In genomic region chrX:154136627-154137161, GRCh38 we compare ENCODE assay signal across 1 cellular context.
TF ChIP-seq lines count a peak whose summit lies in the region.

No MANE protein-coding gene starts in this region.

TF ChIP-seq in HEK293, 187 proteins besides CTCF, POLR2A, EP300 and RAD21 (continued from another document and continues in another):
- TF ChIP-seq, protein P1, sequence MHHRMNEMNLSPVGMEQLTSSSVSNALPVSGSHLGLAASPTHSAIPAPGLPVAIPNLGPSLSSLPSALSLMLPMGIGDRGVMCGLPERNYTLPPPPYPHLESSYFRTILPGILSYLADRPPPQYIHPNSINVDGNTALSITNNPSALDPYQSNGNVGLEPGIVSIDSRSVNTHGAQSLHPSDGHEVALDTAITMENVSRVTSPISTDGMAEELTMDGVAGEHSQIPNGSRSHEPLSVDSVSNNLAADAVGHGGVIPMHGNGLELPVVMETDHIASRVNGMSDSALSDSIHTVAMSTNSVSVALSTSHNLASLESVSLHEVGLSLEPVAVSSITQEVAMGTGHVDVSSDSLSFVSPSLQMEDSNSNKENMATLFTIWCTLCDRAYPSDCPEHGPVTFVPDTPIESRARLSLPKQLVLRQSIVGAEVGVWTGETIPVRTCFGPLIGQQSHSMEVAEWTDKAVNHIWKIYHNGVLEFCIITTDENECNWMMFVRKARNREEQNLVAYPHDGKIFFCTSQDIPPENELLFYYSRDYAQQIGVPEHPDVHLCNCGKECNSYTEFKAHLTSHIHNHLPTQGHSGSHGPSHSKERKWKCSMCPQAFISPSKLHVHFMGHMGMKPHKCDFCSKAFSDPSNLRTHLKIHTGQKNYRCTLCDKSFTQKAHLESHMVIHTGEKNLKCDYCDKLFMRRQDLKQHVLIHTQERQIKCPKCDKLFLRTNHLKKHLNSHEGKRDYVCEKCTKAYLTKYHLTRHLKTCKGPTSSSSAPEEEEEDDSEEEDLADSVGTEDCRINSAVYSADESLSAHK (tag by site-specific recombination; IDR thresholded peaks at IDR 0.05), result no peak
- TF ChIP-seq ZFP3 (tag by site-specific recombination; IDR thresholded peaks at IDR 0.05; ENCODE audit: low read depth) (no peak), ZNF2 (tag by site-specific recombination; IDR thresholded peaks at IDR 0.05) (no peak), ZNF404 (tag by site-specific recombination; IDR thresholded peaks at IDR 0.05) (no peak), ZNF23 (tag by site-specific recombination; IDR thresholded peaks at IDR 0.05; ENCODE audit: borderline replicate concordance) (no peak), ZBTB48 (tag by site-specific recombination; IDR thresholded peaks at IDR 0.05) (no peak), ZNF423 (tag by site-specific recombination; IDR thresholded peaks at IDR 0.05) (0 out of 2 replicates have a peak, but pooled peaks have one; percentile 35), FEZF1 (tag by site-specific recombination; IDR thresholded peaks at IDR 0.05) (no peak), ZNF624 (tag by site-specific recombination; IDR thresholded peaks at IDR 0.05) (no peak), ZFHX2 (tag by site-specific recombination; conservative IDR thresholded peaks at IDR 0.05) (no peak), MEIS1 (CRISPR knock-in tag; IDR thresholded peaks at IDR 0.05; ENCODE audit: borderline replicate concordance) (no peak), ZFP41 (tag by site-specific recombination; IDR thresholded peaks at IDR 0.05; ENCODE audit: borderline replicate concordance) (no peak), OVOL3 (tag by site-specific recombination; IDR thresholded peaks at IDR 0.05) (no peak), ZNF16 (tag by site-specific recombination; IDR thresholded peaks at IDR 0.05; ENCODE audit: low read depth) (no peak), ZBTB44 (tag by site-specific recombination; IDR thresholded peaks at IDR 0.05) (no peak), ZNF488 (tag by site-specific recombination; IDR thresholded peaks at IDR 0.05) (no peak), ZNF654 (tag by site-specific recombination; IDR thresholded peaks at IDR 0.05; ENCODE audit: low read depth) (peak; percentile 52), ZNF514 (tag by site-specific recombination; IDR thresholded peaks at IDR 0.05) (no peak), ZNF768 (tag by site-specific recombination; IDR thresholded peaks at IDR 0.05) (no peak), TCF7L2 (IDR thresholded peaks at IDR 0.05; ENCODE audit: borderline replicate concordance, low read depth, low read length) (no peak), ZNF837 (tag by site-specific recombination; IDR thresholded peaks at IDR 0.05) (no peak), PRDM10 (tag by site-specific recombination; IDR thresholded peaks at IDR 0.05) (no peak), ZSCAN30 (tag by site-specific recombination; IDR thresholded peaks at IDR 0.05) (peak; percentile 57; the same call in 1 of the 2 replicates), ZNF175 (tag by site-specific recombination; IDR thresholded peaks at IDR 0.05) (no peak), ZEB2 (tag by site-specific recombination; IDR thresholded peaks at IDR 0.05) (0 out of 2 replicates have a peak, but pooled peaks have one; percentile 15), ZNF776 (tag by site-specific recombination; IDR thresholded peaks at IDR 0.05; ENCODE audit: borderline replicate concordance) (no peak), ZNF211 (tag by site-specific recombination; IDR thresholded peaks at IDR 0.05; ENCODE audit: low read depth) (no peak), ZBTB49 (tag by site-specific recombination; IDR thresholded peaks at IDR 0.05; ENCODE audit: low read depth) (no peak), ZNF660 (tag by site-specific recombination; IDR thresholded peaks at IDR 0.05) (0 out of 2 replicates have a peak, but pooled peaks have one; percentile 51), SP7 (tag by site-specific recombination; IDR thresholded peaks at IDR 0.05) (peak; percentile 30; the same call in 1 of the 2 replicates), ZNF670 (tag by site-specific recombination; IDR thresholded peaks at IDR 0.05; ENCODE audit: low read depth) (no peak), ZNF777 (tag by site-specific recombination; IDR thresholded peaks at IDR 0.05; ENCODE audit: borderline replicate concordance) (no peak), YY1 (tag by site-specific recombination; IDR thresholded peaks at IDR 0.05) (no peak), ZIC2 (tag by site-specific recombination; IDR thresholded peaks at IDR 0.05) (0 out of 2 replicates have a peak, but pooled peaks have one; percentile 21), ZNF677 (tag by site-specific recombination; IDR thresholded peaks at IDR 0.05) (no peak), ZSCAN4 (tag by site-specific recombination; IDR thresholded peaks at IDR 0.05) (no peak), GFI1B (tag by site-specific recombination; IDR thresholded peaks at IDR 0.05) (no peak), ZNF366 (tag by site-specific recombination; conservative IDR thresholded peaks at IDR 0.05) (no peak), ZNF184 (tag by site-specific recombination; IDR thresholded peaks at IDR 0.05) (no peak), ZNF174 (tag by site-specific recombination; IDR thresholded peaks at IDR 0.05) (no peak), ZNF596 (tag by site-specific recombination; IDR thresholded peaks at IDR 0.05) (no peak), KLF10 (tag by site-specific recombination; IDR thresholded peaks at IDR 0.05) (no peak), ZNF626 (tag by site-specific recombination; IDR thresholded peaks at IDR 0.05) (no peak)
- TF ChIP-seq, protein P2, sequence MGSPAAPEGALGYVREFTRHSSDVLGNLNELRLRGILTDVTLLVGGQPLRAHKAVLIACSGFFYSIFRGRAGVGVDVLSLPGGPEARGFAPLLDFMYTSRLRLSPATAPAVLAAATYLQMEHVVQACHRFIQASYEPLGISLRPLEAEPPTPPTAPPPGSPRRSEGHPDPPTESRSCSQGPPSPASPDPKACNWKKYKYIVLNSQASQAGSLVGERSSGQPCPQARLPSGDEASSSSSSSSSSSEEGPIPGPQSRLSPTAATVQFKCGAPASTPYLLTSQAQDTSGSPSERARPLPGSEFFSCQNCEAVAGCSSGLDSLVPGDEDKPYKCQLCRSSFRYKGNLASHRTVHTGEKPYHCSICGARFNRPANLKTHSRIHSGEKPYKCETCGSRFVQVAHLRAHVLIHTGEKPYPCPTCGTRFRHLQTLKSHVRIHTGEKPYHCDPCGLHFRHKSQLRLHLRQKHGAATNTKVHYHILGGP (tag by site-specific recombination; IDR thresholded peaks at IDR 0.05), result no peak
- TF ChIP-seq, protein P3, sequence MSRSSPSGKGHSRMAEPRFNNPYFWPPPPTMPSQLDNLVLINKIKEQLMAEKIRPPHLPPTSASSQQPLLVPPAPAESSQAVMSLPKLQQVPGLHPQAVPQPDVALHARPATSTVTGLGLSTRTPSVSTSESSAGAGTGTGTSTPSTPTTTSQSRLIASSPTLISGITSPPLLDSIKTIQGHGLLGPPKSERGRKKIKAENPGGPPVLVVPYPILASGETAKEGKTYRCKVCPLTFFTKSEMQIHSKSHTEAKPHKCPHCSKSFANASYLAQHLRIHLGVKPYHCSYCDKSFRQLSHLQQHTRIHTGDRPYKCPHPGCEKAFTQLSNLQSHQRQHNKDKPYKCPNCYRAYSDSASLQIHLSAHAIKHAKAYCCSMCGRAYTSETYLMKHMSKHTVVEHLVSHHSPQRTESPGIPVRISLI (tag by site-specific recombination; IDR thresholded peaks at IDR 0.05), result no peak
- TF ChIP-seq, protein P4, sequence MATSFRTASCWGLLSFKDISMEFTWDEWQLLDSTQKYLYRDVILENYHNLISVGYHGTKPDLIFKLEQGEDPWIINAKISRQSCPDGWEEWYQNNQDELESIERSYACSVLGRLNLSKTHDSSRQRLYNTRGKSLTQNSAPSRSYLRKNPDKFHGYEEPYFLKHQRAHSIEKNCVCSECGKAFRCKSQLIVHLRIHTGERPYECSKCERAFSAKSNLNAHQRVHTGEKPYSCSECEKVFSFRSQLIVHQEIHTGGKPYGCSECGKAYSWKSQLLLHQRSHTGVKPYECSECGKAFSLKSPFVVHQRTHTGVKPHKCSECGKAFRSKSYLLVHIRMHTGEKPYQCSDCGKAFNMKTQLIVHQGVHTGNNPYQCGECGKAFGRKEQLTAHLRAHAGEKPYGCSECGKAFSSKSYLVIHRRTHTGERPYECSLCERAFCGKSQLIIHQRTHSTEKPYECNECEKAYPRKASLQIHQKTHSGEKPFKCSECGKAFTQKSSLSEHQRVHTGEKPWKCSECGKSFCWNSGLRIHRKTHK (tag by site-specific recombination; IDR thresholded peaks at IDR 0.05), result no peak
- TF ChIP-seq, protein P5, sequence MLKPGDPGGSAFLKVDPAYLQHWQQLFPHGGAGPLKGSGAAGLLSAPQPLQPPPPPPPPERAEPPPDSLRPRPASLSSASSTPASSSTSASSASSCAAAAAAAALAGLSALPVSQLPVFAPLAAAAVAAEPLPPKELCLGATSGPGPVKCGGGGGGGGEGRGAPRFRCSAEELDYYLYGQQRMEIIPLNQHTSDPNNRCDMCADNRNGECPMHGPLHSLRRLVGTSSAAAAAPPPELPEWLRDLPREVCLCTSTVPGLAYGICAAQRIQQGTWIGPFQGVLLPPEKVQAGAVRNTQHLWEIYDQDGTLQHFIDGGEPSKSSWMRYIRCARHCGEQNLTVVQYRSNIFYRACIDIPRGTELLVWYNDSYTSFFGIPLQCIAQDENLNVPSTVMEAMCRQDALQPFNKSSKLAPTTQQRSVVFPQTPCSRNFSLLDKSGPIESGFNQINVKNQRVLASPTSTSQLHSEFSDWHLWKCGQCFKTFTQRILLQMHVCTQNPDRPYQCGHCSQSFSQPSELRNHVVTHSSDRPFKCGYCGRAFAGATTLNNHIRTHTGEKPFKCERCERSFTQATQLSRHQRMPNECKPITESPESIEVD (tag by site-specific recombination; IDR thresholded peaks at IDR 0.05), result no peak
